29 cellular contexts compared by ENCODE assay signal in the genomic region with DNA sequence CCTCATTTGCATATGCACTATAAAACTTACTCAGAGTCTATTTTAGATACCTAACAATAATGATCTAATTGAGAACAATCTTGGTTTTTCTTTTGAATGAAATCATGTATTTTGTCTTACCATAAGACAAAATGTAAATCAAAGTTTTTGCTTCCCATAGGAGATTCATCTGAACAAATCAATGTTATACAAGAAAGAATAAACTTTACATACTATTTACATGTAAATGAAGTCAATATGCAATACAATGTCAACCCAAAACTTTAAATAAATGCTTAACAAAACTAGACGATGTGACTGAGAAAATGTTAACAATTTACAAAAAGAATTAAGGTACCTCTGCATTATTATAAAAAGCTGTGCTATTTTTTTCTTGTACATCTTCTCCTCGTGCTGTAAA.
"Had no signal": no experiment of that assay in that cellular context is flagged by ENCODE, and none has a peak within 500 bp of the region (broad histone marks: within the 10 kb centered on the region; RNA-seq: fewer than 3 reads in every experiment).

No MANE protein-coding gene starts in this region.

- ATAC-seq: pancreas; right cardiac atrium; sciatic nerve; stimulated activated naive B cell treated with anti-CD40 and anti-IgM and Interleukin-4, amounts not matched to agents 10 μg/mL and 1 μg/mL and 100 μg/mL, for 72 hours; stimulated activated naive CD8-positive, alpha-beta T cell treated with anti-CD3 and anti-CD28 coated beads, Interleukin-15, Interleukin-2, amounts not matched to agents 100 U/mL and 50 U/mL, for 24 hours had no signal

- H3K9me3 ChIP-seq: pancreas, prostate gland, stomach, testis, thyroid gland, transverse colon, upper lobe of left lung, vagina had no signal

- H3K27me3 Mint-ChIP-seq: naive B cell; stimulated activated naive B cell treated with anti-CD40 and anti-IgM and Interleukin-4, amounts not matched to agents 10 μg/mL and 1 μg/mL and 100 μg/mL, for 72 hours had no signal

- H3K27ac ChIP-seq: left ventricle myocardium inferior, pancreas, prostate gland, skin epidermis, stomach, testis, thyroid gland, transverse colon, upper lobe of left lung, vagina had no signal

- FAIRE-seq: pancreas had no signal

- DNase-seq: hypothalamus; islet precursor cell; left ventricle myocardium inferior; mesendoderm; naive B cell; nucleus accumbens; pancreas; posterior cingulate gyrus; retina; right cardiac atrium; stimulated activated CD4-positive, alpha-beta T cell treated with anti-CD3 and anti-CD28 coated beads, Interleukin-12 subunit alpha, Interleukin-12 subunit beta, amount 100 ng/mL, for 4 hours; stimulated activated CD4-positive, alpha-beta T cell treated with anti-CD3 and anti-CD28 coated beads, Interleukin-15, amount 100 ng/mL, for 24 hours; stimulated activated CD4-positive, alpha-beta T cell treated with anti-CD3 and anti-CD28 coated beads, Interleukin-2, amount 100 ng/mL, for 24 hours; stimulated activated CD4-positive, alpha-beta T cell treated with anti-CD3 and anti-CD28 coated beads, Interleukin-4, amount 100 ng/mL, for 1 hour; stimulated activated naive B cell treated with anti-CD40 and anti-IgM and Interleukin-4, amounts not matched to agents 10 μg/mL and 1 μg/mL and 100 μg/mL, for 72 hours; stimulated activated naive CD8-positive, alpha-beta T cell treated with anti-CD3 and anti-CD28 coated beads, Interleukin-15, Interleukin-2, amounts not matched to agents 100 U/mL and 50 U/mL, for 24 hours; stomach; testis; thyroid gland; transverse colon; upper lobe of left lung had no signal

- H3K27me3 ChIP-seq: pancreas, stomach, testis, thyroid gland, transverse colon, upper lobe of left lung, vagina had no signal

- H3K4me1 ChIP-seq: left ventricle myocardium inferior, prostate gland, testis, thyroid gland, vagina had no signal

- H3K27ac Mint-ChIP-seq: mesothelial cell of epicardium; nephron; stimulated activated naive B cell treated with anti-CD40 and anti-IgM and Interleukin-4, amounts not matched to agents 10 μg/mL and 1 μg/mL and 100 μg/mL, for 72 hours had no signal

- H3K4me3 Mint-ChIP-seq: mesothelial cell of epicardium; naive B cell; nephron; neural crest cell; stimulated activated naive B cell treated with anti-CD40 and anti-IgM and Interleukin-4, amounts not matched to agents 10 μg/mL and 1 μg/mL and 100 μg/mL, for 72 hours had no signal

- H3K4me3 ChIP-seq: left ventricle myocardium inferior, lung, pancreas, prostate gland, skin epidermis, stomach, testis, thyroid gland, transverse colon, upper lobe of left lung, vagina had no signal

- H3K9me3 Mint-ChIP-seq: stimulated activated naive B cell treated with anti-CD40 and anti-IgM and Interleukin-4, amounts not matched to agents 10 μg/mL and 1 μg/mL and 100 μg/mL, for 72 hours had no signal

- H3K4me1 Mint-ChIP-seq: nephron; neural crest cell; stimulated activated naive B cell treated with anti-CD40 and anti-IgM and Interleukin-4, amounts not matched to agents 10 μg/mL and 1 μg/mL and 100 μg/mL, for 72 hours had no signal
